Comparison of ENCODE assay signal across 18 cellular contexts in genomic region chr11:64089915-64090810, GRCh38. TPM values are rescaled to one million over a fixed set of nuclear protein-coding genes. Genes with fewer than 3 reads are reported as not detected.
DNase-seq lines count a peak whose midpoint lies in the region; ATAC-seq and TF ChIP-seq lines count a peak whose summit lies in the region.
"Had no signal": no experiment of that assay in that cellular context is flagged by ENCODE, and none has a peak within 500 bp of the region (broad histone marks: within the 10 kb centered on the region; RNA-seq: fewer than 3 reads in every experiment).

No MANE protein-coding gene starts in this region.

- no peak overlapping the region for H3K4me3 ChIP-seq in iPS-15b (ENCODE audit: low read depth, low read length)
- H3K4me3 ChIP-seq in thyroid gland (replicated peaks in 1 of 3): no peak overlapping the region
- H3K4me3 ChIP-seq in brain microvascular endothelial cell (ENCODE audit: low read depth, low read length): no peak overlapping the region
- H3K4me3 ChIP-seq: lung had no signal

- H3K4me1 ChIP-seq in iPS-15b (ENCODE audit: control insufficient read depth, insufficient read depth, low read length) (peaks cover 4% of the 10 kb centered on the region), thyroid gland (peaks cover 43 to 77% of the 10 kb centered on the region in 2 donors), foreskin keratinocyte (no peaks in the 10 kb centered on the region)

- H3K36me3 ChIP-seq in iPS-15b (ENCODE audit: control insufficient read depth, insufficient read depth, low read length): no peaks in the 10 kb centered on the region
- no peaks in the 10 kb centered on the region for H3K36me3 ChIP-seq in thyroid gland
- no peaks in the 10 kb centered on the region for H3K36me3 ChIP-seq in brain microvascular endothelial cell (replicated peaks)

- WGBS in thyroid gland, 2 donors: 91 to 93% methylated on average over 25 to 28 of the region's 28 CpGs

- peak overlapping the region; percentile 37 for H3K9ac ChIP-seq in iPS-15b (ENCODE audit: low read depth, low read length)

- H3K9me3 ChIP-seq in iPS-15b (ENCODE audit: control insufficient read depth, insufficient read depth, low read length): no peaks in the 10 kb centered on the region
- H3K9me3 ChIP-seq in thyroid gland: no peaks in the 10 kb centered on the region

- TF ChIP-seq CTCF in RWPE1 (conservative IDR thresholded peaks at IDR 0.05; ENCODE audit: low read depth): no peak
- no peak for TF ChIP-seq CTCF in thyroid gland (IDR thresholded peaks at IDR 0.05)
- no peak for TF ChIP-seq CTCF in brain microvascular endothelial cell (IDR thresholded peaks at IDR 0.05; ENCODE audit: low read depth, low read length, missing control alignments)
- TF ChIP-seq CTCF in foreskin keratinocyte (conservative IDR thresholded peaks at IDR 0.05): no peak

- H3K27me3 ChIP-seq in iPS-15b (ENCODE audit: control insufficient read depth, insufficient read depth, low read length): peaks cover 2% of the 10 kb centered on the region
- no peaks in the 10 kb centered on the region for H3K27me3 ChIP-seq in thyroid gland
- no peaks in the 10 kb centered on the region for H3K27me3 ChIP-seq in brain microvascular endothelial cell (replicated peaks)
- peaks cover 29% of the 10 kb centered on the region for H3K27me3 ChIP-seq in foreskin keratinocyte

- intact Hi-C loops in thyroid gland (cut with DNase I): loop anchor here (5.0 to 10.0 kb wide), 2 partner anchors 57 to 85 kb away; no protein-coding TSS in a partner anchor

- ATAC-seq in GM18505 (IDR thresholded peaks at IDR 0.05; ENCODE audit: unreplicated experiment): no peak
- ATAC-seq in foreskin keratinocyte: no peak
- ATAC-seq: esophagus mucosa; natural killer cell treated with Interleukin-12 subunit alpha and Interleukin-12 subunit beta and Interleukin-15 and Interleukin-18, amount 100 ng/mL, for 72 hours; SK-N-SH treated with all-trans-retinoic acid at 6 μM for 48 hours had no signal

- TF ChIP-seq POLR2A in thyroid gland (IDR thresholded peaks at IDR 0.05) (no peak), GM18505 (IDR thresholded peaks at IDR 0.05; ENCODE audit: borderline replicate concordance, extremely low read depth, insufficient read depth, insufficient read length) (no peak)

- POLR2A ChIA-PET in RWPE1 (lab: Yijun Ruan, JAX; ENCODE audit: low non-redundant PET): no interaction called here

- DNase-seq in NCI-H510A treated with DMSO at 0.1 percent for 48 hours (lab: John Stamatoyannopoulos, UW) (peak; percentile 25), NCI-H510A (lab: John Stamatoyannopoulos, UW) (no peak), RWPE1 (ENCODE audit: low spot score) (no peak), thyroid gland (no peak), brain microvascular endothelial cell (no peak), foreskin keratinocyte (no peak)
- DNase-seq: 8988T; activated CD4-positive, alpha-beta T cell treated with anti-CD3 and anti-CD28 coated beads, Interleukin-2, amount 10 ng/mL, durations not matched to agents 7 days and 5 days; activated naive CD4-positive, alpha-beta T cell treated with anti-CD3 and anti-CD28 coated beads, Interleukin-2, amount 50 U/mL, for 16 hours; NCI-H2029 treated with DMSO at 0.1 percent for 48 hours had no signal

- H3K27ac ChIP-seq in RWPE1 (peak overlapping the region; percentile 76), thyroid gland (peak overlapping the region in 2 of 3 donors; percentile 63 to 82), brain microvascular endothelial cell (no peak overlapping the region), foreskin keratinocyte (no peak overlapping the region)
- H3K27ac ChIP-seq: C4-2B had no signal

- in situ Hi-C loops in brain microvascular endothelial cell (cut with HindIII; ENCODE audit: low pct_ligation_motif_present, low sequenced_read_pairs): no loop called here

- CTCF ChIA-PET in RWPE1 (lab: Yijun Ruan, JAX): interaction anchor here (0.7 kb wide), 1 partner anchor 64 kb away, joined by 3 read pairs; no protein-coding TSS in a partner anchor

RNA-seq across cellular contexts. Expression of gene FLRT1, which starts 54.4 kb away (rescaled TPM):
- total RNA-seq in thyroid gland (1 to 10 TPM in 3 of 4 donors, under 1 TPM in 1; 0.54 to 4.0 (median 3.8) TPM), foreskin keratinocyte (not detected in 2 replicates)
- not detected in 2 replicates for polyA plus RNA-seq in foreskin keratinocyte
- total RNA-seq: activated CD4-positive, alpha-beta T cell treated with anti-CD3 and anti-CD28 coated beads, Interleukin-2, amount 10 ng/mL, durations not matched to agents 7 days and 5 days; esophagus mucosa; natural killer cell treated with Interleukin-12 subunit alpha and Interleukin-12 subunit beta and Interleukin-15 and Interleukin-18, amount 100 ng/mL, for 72 hours; pulmonary artery endothelial cell had no signal

Comparison
In these comparisons a context has a peak if more than half of its experiments do, and no peak if none do; other contexts are left out.
1. H3K27ac ChIP-seq: peak in RWPE1 (single experiment) and thyroid gland (2 of 3); none in brain microvascular endothelial cell (single experiment) and foreskin keratinocyte (single experiment).